20 cellular contexts compared by ENCODE assay signal in the genomic region with DNA sequence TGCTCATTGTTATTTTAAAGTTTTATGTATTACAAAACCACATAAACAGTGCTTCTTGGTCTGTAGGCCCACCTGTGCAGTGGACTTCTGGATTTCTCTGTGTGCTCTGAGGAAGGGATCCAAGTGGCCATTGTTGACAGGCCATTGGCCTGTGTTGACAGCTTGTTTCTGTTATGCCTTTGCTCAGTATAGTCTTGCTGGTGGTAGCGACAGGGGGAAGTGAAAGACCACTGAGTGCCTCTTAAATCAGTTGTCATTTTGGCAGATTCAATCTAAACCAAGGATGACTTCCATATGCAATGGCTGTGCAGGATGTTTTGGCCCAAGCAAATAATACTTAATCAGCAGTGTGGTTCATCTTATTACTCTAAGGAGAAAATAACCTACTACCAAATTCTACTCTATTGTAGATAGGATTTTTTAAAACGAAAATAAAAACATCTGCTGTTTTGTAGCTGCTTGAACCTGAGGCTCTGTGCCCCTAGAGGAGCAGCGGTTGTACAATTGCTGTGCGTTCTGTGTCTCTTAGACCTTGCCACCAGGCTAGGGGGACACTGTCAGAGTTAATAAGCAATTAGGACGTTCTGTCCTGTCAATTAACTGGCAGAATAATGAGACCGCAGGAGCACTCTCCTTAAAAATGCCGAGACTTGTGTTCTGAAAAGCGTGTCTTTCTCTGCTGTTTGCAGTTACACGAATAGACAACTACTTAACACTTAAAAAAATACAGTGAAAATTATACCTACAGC.
DNase-seq lines count a peak whose midpoint lies in the region; ATAC-seq, FAIRE-seq and TF ChIP-seq lines count a peak whose summit lies in the region.
"Had no signal": no experiment of that assay in that cellular context is flagged by ENCODE, and none has a peak within 500 bp of the region (broad histone marks: within the 10 kb centered on the region; RNA-seq: fewer than 3 reads in every experiment).

No MANE protein-coding gene starts in this region.

- WGBS in heart left ventricle, 4 donors, result 86 to 94% (median 88%) methylated on average over 9 of the region's 9 CpGs

- TF ChIP-seq POLR2A in heart left ventricle (IDR thresholded peaks at IDR 0.05), result no peak

- TF ChIP-seq CTCF in neural cell (IDR thresholded peaks at IDR 0.05; ENCODE audit: poor library complexity, severe bottlenecking), result no peak
- TF ChIP-seq CTCF in kidney (IDR thresholded peaks at IDR 0.05; ENCODE audit: borderline replicate concordance, extremely low read depth, insufficient read depth), result no peak
- no peak for TF ChIP-seq CTCF in heart left ventricle (IDR thresholded peaks at IDR 0.05)
- no peak for TF ChIP-seq CTCF in ascending aorta (IDR thresholded peaks at IDR 0.05)

- DNase-seq in NCI-H1930 (lab: John Stamatoyannopoulos, UW) (no peak), kidney (no peak), heart left ventricle (no peak), ascending aorta (ENCODE audit: low spot score in 2 of 2) (no peak)
- DNase-seq: activated CD4-positive, alpha-beta T cell treated with anti-CD3 and anti-CD28 coated beads, Interleukin-2, amount 10 ng/mL, durations not matched to agents 7 days and 5 days; AML-193; effector CD4-positive, alpha-beta T cell; left lung; MM.1S; NCI-H2171 treated with DMSO at 0.1 percent for 48 hours; SHP77; spleen had no signal

- intact Hi-C loops in kidney (cut with DNase I) (no loop called here), heart left ventricle (cut with DNase I) (no loop called here), ascending aorta (cut with DNase I) (no loop called here)

- TF ChIP-seq RAD21 in neural cell (conservative IDR thresholded peaks at IDR 0.05), result no peak

- no peaks in the 10 kb centered on the region for H3K9me2 ChIP-seq in neural cell (ENCODE audit: insufficient read depth, low read length)

- no peak overlapping the region for H3K4me3 ChIP-seq in neural cell (ENCODE audit: low read length)
- no peak overlapping the region for H3K4me3 ChIP-seq in kidney (ENCODE audit: low read length in 2 of 2)
- H3K4me3 ChIP-seq in heart left ventricle, result no peak overlapping the region
- no peak overlapping the region for H3K4me3 ChIP-seq in ascending aorta
- H3K4me3 ChIP-seq: left lung, prostate gland, spleen, vagina had no signal

- H3K9ac ChIP-seq in neural cell (ENCODE audit: low read length) (peak overlapping the region; percentile 20), kidney (ENCODE audit: low read length in 2 of 2) (no peak overlapping the region)

- no peaks in the 10 kb centered on the region for H4K20me1 ChIP-seq in neural cell (ENCODE audit: insufficient read depth)

- H3K4me2 ChIP-seq in neural cell (ENCODE audit: low read length), result peak overlapping the region; percentile 35

- no peaks in the 10 kb centered on the region for H3K36me3 ChIP-seq in neural cell (ENCODE audit: insufficient read depth, low read length)
- H3K36me3 ChIP-seq in kidney (ENCODE audit: control insufficient read depth in 1 of 2, insufficient read depth in 2 of 2, low read length in 2 of 2), result no peaks in the 10 kb centered on the region
- peaks cover 0 to 3% (median 0%) of the 10 kb centered on the region in 9 donors for H3K36me3 ChIP-seq in heart left ventricle
- H3K36me3 ChIP-seq in ascending aorta, result no peaks in the 10 kb centered on the region
- H3K36me3 ChIP-seq: left lung, prostate gland, vagina had no signal

- H3K9me3 ChIP-seq in neural cell (ENCODE audit: low read length), result no peaks in the 10 kb centered on the region
- H3K9me3 ChIP-seq in kidney (ENCODE audit: control insufficient read depth in 1 of 2, low read length in 2 of 2), result peaks cover 0 to 6% of the 10 kb centered on the region in 2 donors
- peaks cover 0 to 19% (median 8%) of the 10 kb centered on the region in 12 donors for H3K9me3 ChIP-seq in heart left ventricle
- peaks cover 0 to 5% of the 10 kb centered on the region in 2 donors for H3K9me3 ChIP-seq in ascending aorta
- H3K9me3 ChIP-seq: prostate gland, vagina had no signal

- H3F3A ChIP-seq in neural cell (ENCODE audit: insufficient read depth, low read length, poor library complexity, severe bottlenecking), result no peaks in the 10 kb centered on the region

- no peaks in the 10 kb centered on the region for H3K79me2 ChIP-seq in neural cell (replicated peaks; ENCODE audit: insufficient read depth, low read length)

- H3K4me1 ChIP-seq in kidney (ENCODE audit: control insufficient read depth in 1 of 2, insufficient read depth in 1 of 2, low read depth in 1 of 2, low read length in 2 of 2), result no peaks in the 10 kb centered on the region
- H3K4me1 ChIP-seq in heart left ventricle, result no peaks in the 10 kb centered on the region
- H3K4me1 ChIP-seq in ascending aorta, result no peaks in the 10 kb centered on the region
- H3K4me1 ChIP-seq: left lung, prostate gland, spleen, vagina had no signal

- H2AFZ ChIP-seq in neural cell (ENCODE audit: low read depth, low read length), result no peak overlapping the region

- FAIRE-seq in kidney (lab: Jason Lieb, UNC), result no peak
- FAIRE-seq: bronchial epithelial cell, D721Med had no signal

- H3K27ac ChIP-seq in neural cell (ENCODE audit: low read length), result peak overlapping the region; percentile 35
- no peak overlapping the region for H3K27ac ChIP-seq in kidney (ENCODE audit: low read depth in 2 of 2, low read length in 2 of 2)
- H3K27ac ChIP-seq in heart left ventricle, result no peak overlapping the region
- no peak overlapping the region for H3K27ac ChIP-seq in ascending aorta
- H3K27ac ChIP-seq: left lung, prostate gland, spleen, vagina had no signal

- TF ChIP-seq EP300 in neural cell (conservative IDR thresholded peaks at IDR 0.05; ENCODE audit: poor library complexity, severe bottlenecking), result no peak

- H3K27me3 ChIP-seq in neural cell (ENCODE audit: insufficient read depth, low read depth, low read length), result no peaks in the 10 kb centered on the region
- H3K27me3 ChIP-seq in heart left ventricle, result no peaks in the 10 kb centered on the region
- H3K27me3 ChIP-seq in ascending aorta, result no peaks in the 10 kb centered on the region
- H3K27me3 ChIP-seq: left lung, spleen, vagina had no signal

- ATAC-seq in GM18909 (IDR thresholded peaks at IDR 0.05; ENCODE audit: poor library complexity, unreplicated experiment) (peak; percentile 65), HG02610 (IDR thresholded peaks at IDR 0.05; ENCODE audit: unreplicated experiment) (peak; percentile 64), HG03342 (IDR thresholded peaks at IDR 0.05; ENCODE audit: unreplicated experiment) (peak; percentile 59), heart left ventricle (no peak)
- ATAC-seq: left lung had no signal

TF ChIP-seq in neural cell, 6 proteins besides CTCF, POLR2A, EP300 and RAD21:
- TF ChIP-seq SMC3 (conservative IDR thresholded peaks at IDR 0.05; ENCODE audit: poor library complexity), result no peak
- peak; percentile 31 for TF ChIP-seq POLR2AphosphoS5 (IDR thresholded peaks at IDR 0.05)
- TF ChIP-seq MXI1 (conservative IDR thresholded peaks at IDR 0.05; ENCODE audit: poor library complexity, severe bottlenecking), result no peak
TF ChIP-seq in neural cell: peak in this region for 1.

Comparison
In these comparisons a context has a peak if more than half of its experiments do, and no peak if none do; other contexts are left out.
1. ATAC-seq: peak in GM18909 (single experiment), HG02610 (single experiment) and HG03342 (single experiment); none in heart left ventricle (0 of 4).